Comparison of ENCODE assay signal across 8 cellular contexts in the genomic region with DNA sequence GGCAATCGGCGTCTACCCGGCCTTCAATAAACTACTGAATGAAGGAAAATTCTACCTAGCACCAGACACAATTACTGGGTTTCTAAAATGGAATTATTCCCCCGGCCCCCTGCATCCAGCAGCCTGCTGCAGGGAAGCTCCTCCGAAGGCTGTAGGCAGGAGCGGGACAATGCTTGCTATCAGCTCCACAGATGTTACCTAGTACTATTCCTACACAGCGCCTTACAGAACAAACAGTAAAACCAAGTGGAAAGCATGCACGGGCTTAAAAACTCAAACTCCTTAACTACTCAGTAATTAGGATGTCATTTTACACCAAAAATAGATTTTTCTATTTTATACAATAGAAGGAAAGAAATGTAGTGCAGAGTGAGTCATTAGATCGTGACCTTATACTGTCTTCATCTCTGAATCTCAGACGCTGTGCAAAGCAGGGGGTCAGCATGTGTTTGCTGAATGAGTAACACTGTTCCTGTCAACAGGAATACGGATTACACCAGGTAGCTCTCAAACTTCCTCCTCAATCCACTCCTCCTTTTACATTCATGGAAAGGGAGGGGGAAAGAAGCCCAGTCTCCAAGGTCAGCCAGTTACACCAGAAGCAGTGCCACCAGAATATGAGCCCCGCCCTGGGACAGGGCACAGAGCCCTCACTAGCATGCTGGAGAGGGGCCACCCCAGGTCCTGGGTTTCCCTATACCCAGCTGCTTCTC.
DNase-seq lines count a peak whose midpoint lies in the region; ATAC-seq and TF ChIP-seq lines count a peak whose summit lies in the region.

No MANE protein-coding gene starts in this region.

- no peak for TF ChIP-seq EP300 in gastroesophageal sphincter (IDR thresholded peaks at IDR 0.05)

- H3K9ac ChIP-seq in rectal smooth muscle tissue (ENCODE audit: low read length): no peak overlapping the region

- 20 to 28% methylated on average over 8 to 11 of the region's 12 CpGs for WGBS in gastroesophageal sphincter (ENCODE audit: low coverage in 1 of 2), 2 donors

- ATAC-seq in RWPE2 (ENCODE audit: low read depth) (peak; percentile 89), gastroesophageal sphincter (peak; percentile 21), HG02642 (IDR thresholded peaks at IDR 0.05; ENCODE audit: poor library complexity, unreplicated experiment) (no peak)

- DNase-seq in DMS53 (lab: John Stamatoyannopoulos, UW) (peak; percentile 92), RWPE2 (ENCODE audit: low spot score) (no peak), NCI-H2107 (lab: John Stamatoyannopoulos, UW) (no peak), GM19240 (ENCODE audit: insufficient read length, low spot score) (no peak)
- DNase-seq in activated CD4-positive, alpha-beta T cell treated with anti-CD3 and anti-CD28 coated beads for 48 hours: no peak

- TF ChIP-seq CTCF in RWPE2 (IDR thresholded peaks at IDR 0.05; ENCODE audit: poor library complexity, severe bottlenecking) (no peak), gastroesophageal sphincter (IDR thresholded peaks at IDR 0.05) (no peak)

- H3K4me1 ChIP-seq in RWPE2 (ENCODE audit: insufficient read depth, poor library complexity, severe bottlenecking): peaks cover 46% of the 10 kb centered on the region
- H3K4me1 ChIP-seq in gastroesophageal sphincter: peaks cover 34 to 98% (median 57%) of the 10 kb centered on the region in 3 donors
- peaks cover 47% of the 10 kb centered on the region for H3K4me1 ChIP-seq in rectal smooth muscle tissue (ENCODE audit: control insufficient read depth, insufficient read depth, low read length)

- H3K27ac ChIP-seq in RWPE2 (ENCODE audit: poor library complexity, severe bottlenecking) (peak overlapping the region; percentile 83), gastroesophageal sphincter (peak overlapping the region; percentile 96 to 98 (median 96)), rectal smooth muscle tissue (ENCODE audit: low read depth, low read length) (peak overlapping the region; percentile 83)

- H3K27me3 ChIP-seq in RWPE2 (ENCODE audit: insufficient read depth, poor library complexity, severe bottlenecking) (no peaks in the 10 kb centered on the region), gastroesophageal sphincter (no peaks in the 10 kb centered on the region), rectal smooth muscle tissue (ENCODE audit: control insufficient read depth, insufficient read depth, low read length) (no peaks in the 10 kb centered on the region)

- no peak overlapping the region for H3K4me3 ChIP-seq in RWPE2 (ENCODE audit: severe bottlenecking)
- no peak overlapping the region for H3K4me3 ChIP-seq in gastroesophageal sphincter
- no peak overlapping the region for H3K4me3 ChIP-seq in rectal smooth muscle tissue (ENCODE audit: low read length)

- H3K9me3 ChIP-seq in RWPE2 (ENCODE audit: severe bottlenecking) (no peaks in the 10 kb centered on the region), gastroesophageal sphincter (no peaks in the 10 kb centered on the region)

- H3K36me3 ChIP-seq in RWPE2 (ENCODE audit: low read depth) (0 out of 2 replicates have a peak, but pooled peaks cover 3% of the 10 kb centered on the region), gastroesophageal sphincter (no peaks in the 10 kb centered on the region), rectal smooth muscle tissue (ENCODE audit: control insufficient read depth, insufficient read depth, low read length) (no peaks in the 10 kb centered on the region)

- no peak for TF ChIP-seq POLR2A in gastroesophageal sphincter (IDR thresholded peaks at IDR 0.05)
